ENCODE assay signal across 18 cellular contexts in the genomic region with DNA sequence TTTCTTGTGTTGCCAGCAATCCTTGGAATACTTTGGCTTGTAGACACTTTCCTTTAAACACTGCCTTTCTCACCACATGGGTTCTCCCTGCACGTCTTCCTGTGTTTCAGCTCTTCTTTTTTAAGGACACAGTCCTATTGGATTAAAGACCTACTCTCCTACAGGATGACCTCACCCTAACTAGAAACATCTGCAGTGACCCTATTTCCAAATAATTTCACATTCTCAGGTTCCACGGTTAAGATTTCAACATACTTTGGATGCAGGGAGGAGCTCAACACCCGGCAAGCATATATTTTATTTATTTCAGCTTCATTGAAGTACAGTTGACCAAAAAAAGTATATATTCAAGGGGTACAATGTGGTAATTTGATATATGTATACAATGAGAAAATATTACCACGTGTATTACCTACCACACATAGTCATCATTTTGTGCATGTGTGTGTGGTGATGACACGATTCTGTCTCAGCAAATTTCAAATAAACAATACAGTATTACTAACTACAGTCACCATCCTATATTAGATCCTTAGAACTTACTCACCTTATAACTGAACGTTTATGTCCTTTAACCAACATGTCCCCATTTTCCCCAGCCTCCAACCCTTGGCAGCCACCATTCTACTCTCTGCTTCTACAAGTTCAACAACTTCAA.
DNase-seq lines count a peak whose midpoint lies in the region; ATAC-seq and TF ChIP-seq lines count a peak whose summit lies in the region.
"Had no signal": no experiment of that assay in that cellular context is flagged by ENCODE, and none has a peak within 500 bp of the region (broad histone marks: within the 10 kb centered on the region; RNA-seq: fewer than 3 reads in every experiment).

No MANE protein-coding gene starts in this region.

- TF ChIP-seq CTCF in SU-DHL-6 (IDR thresholded peaks at IDR 0.05; ENCODE audit: insufficient read depth, low read length, poor library complexity, severe bottlenecking), result no peak

- ATAC-seq in HG03039 (IDR thresholded peaks at IDR 0.05; ENCODE audit: unreplicated experiment) (no peak), GM21360 (IDR thresholded peaks at IDR 0.05; ENCODE audit: unreplicated experiment) (no peak)
- ATAC-seq: GM12878 had no signal

- H3F3A ChIP-seq in SU-DHL-6 (ENCODE audit: insufficient read depth), result no peaks in the 10 kb centered on the region

- peak overlapping the region; percentile 63 for H2AFZ ChIP-seq in SU-DHL-6 (ENCODE audit: low read depth, low read length, severe bottlenecking)

- no peaks in the 10 kb centered on the region for H3K27me3 ChIP-seq in SU-DHL-6 (ENCODE audit: low read length)

- H3K9me3 ChIP-seq in SU-DHL-6 (ENCODE audit: insufficient read depth, low read length), result no peaks in the 10 kb centered on the region

- no peak overlapping the region for H3K9ac ChIP-seq in SU-DHL-6 (ENCODE audit: low read length)

- no peak overlapping the region for H3K4me3 ChIP-seq in SU-DHL-6 (ENCODE audit: insufficient read depth, low read length, poor library complexity, severe bottlenecking)
- H3K4me3 ChIP-seq: GM12878 had no signal

- no peaks in the 10 kb centered on the region for H4K20me1 ChIP-seq in SU-DHL-6 (ENCODE audit: low read depth, low read length)

- peaks cover 4% of the 10 kb centered on the region; the same call in 1 of the 2 replicates for H3K36me3 ChIP-seq in SU-DHL-6 (ENCODE audit: low read length)

- no peaks in the 10 kb centered on the region for H3K79me2 ChIP-seq in SU-DHL-6 (ENCODE audit: insufficient read depth, low read length)

- no peaks in the 10 kb centered on the region for H3K9me2 ChIP-seq in SU-DHL-6 (replicated peaks; ENCODE audit: insufficient read depth, low read length)

- H3K27ac ChIP-seq in SU-DHL-6 (ENCODE audit: low read depth, low read length), result no peak overlapping the region
- H3K27ac ChIP-seq: C4-2B, RWPE1 had no signal

- no peak overlapping the region for H3K4me2 ChIP-seq in SU-DHL-6 (ENCODE audit: low read depth, low read length, poor library complexity, severe bottlenecking)

- peak; percentile 56 for DNase-seq in H4 (ENCODE audit: low spot score)
- DNase-seq in fibroblast of gingiva (ENCODE audit: low read depth), result peak; percentile 89
- no peak for DNase-seq in activated CD4-positive, alpha-beta T cell treated with anti-CD3 and anti-CD28 coated beads, Interleukin-2, amount 50 U/mL, for 48 hours
- no peak for DNase-seq in GM19240 (ENCODE audit: insufficient read length, low spot score)
- DNase-seq: DMS 273 treated with DMSO at 0.1 percent for 48 hours, GDM1, HFFc6, MV-4-11, NCI-H1417 treated with DMSO at 0.1 percent for 48 hours, NCI-H1930, NCI-H446, NCI-H69 had no signal

Comparison
In these comparisons a context has a peak if more than half of its experiments do, and no peak if none do; other contexts are left out.
1. DNase-seq: peak in H4 (single experiment) and fibroblast of gingiva (single experiment); none in activated CD4-positive, alpha-beta T cell treated with anti-CD3 and anti-CD28 coated beads, Interleukin-2, amount 50 U/mL, for 48 hours (0 of 2) and GM19240 (single experiment).